ENCODE assay signal across 17 cellular contexts in the genomic region with DNA sequence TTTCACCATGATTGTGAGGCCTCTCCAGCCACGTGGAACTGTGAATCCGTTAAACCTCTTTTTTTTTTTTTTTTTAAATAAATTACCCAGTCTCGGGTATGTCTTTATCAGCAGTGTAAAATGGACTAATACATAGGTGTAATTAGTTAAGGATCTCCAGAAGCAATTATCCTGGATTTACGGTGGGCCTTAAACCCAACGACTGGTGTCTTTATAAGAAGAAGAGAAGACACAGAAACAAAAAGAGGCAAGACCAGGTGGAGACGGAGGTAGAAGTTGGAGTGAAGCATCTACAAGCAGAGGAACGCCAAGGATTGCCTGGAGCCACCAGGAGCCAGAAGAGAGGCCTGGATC.
DNase-seq lines count a peak whose midpoint lies in the region; ATAC-seq and TF ChIP-seq lines count a peak whose summit lies in the region.
"Had no signal": no experiment of that assay in that cellular context is flagged by ENCODE, and none has a peak within 500 bp of the region (broad histone marks: within the 10 kb centered on the region; RNA-seq: fewer than 3 reads in every experiment).

No MANE protein-coding gene starts in this region.

- TF ChIP-seq POLR2A in thyroid gland (IDR thresholded peaks at IDR 0.05) = no peak

- in situ Hi-C loops in Panc1 (cut with HindIII; ENCODE audit: low pct_unique_long_range_greater_than_20kb, low sequenced_read_pairs) = no loop called here

- intact Hi-C loops in Panc1 (cut with micrococcal nuclease; ENCODE audit: unreplicated experiment) (no loop called here), thyroid gland (cut with DNase I) (no loop called here)

- H3K4me2 ChIP-seq in DND-41 (ENCODE audit: insufficient read depth, low read length) = peak overlapping the region; percentile 46; the same call in 1 of the 2 replicates
- H3K4me2 ChIP-seq: BLaER1 had no signal

- H3K79me2 ChIP-seq in DND-41 (ENCODE audit: insufficient read depth, low read length) = no peaks in the 10 kb centered on the region

- no peak for TF ChIP-seq CTCF in DND-41 (IDR thresholded peaks at IDR 0.05; ENCODE audit: borderline replicate concordance, extremely low read depth, low read length, poor library complexity, severe bottlenecking)
- no peak for TF ChIP-seq CTCF in Panc1 (IDR thresholded peaks at IDR 0.05)
- no peak for TF ChIP-seq CTCF in neural crest cell (conservative IDR thresholded peaks at IDR 0.05)
- TF ChIP-seq CTCF in thyroid gland (IDR thresholded peaks at IDR 0.05) = no peak

- no peak overlapping the region for H2AFZ ChIP-seq in DND-41 (ENCODE audit: low read depth, low read length)

- H3K27me3 ChIP-seq in DND-41 (ENCODE audit: insufficient read depth, low read length, poor library complexity) = no peaks in the 10 kb centered on the region
- H3K27me3 ChIP-seq in Panc1 (ENCODE audit: control insufficient read depth, insufficient read depth, low read length) = no peaks in the 10 kb centered on the region
- no peaks in the 10 kb centered on the region for H3K27me3 ChIP-seq in thyroid gland
- H3K27me3 ChIP-seq: BLaER1 had no signal

- peaks cover 2% of the 10 kb centered on the region for H3K4me1 Mint-ChIP-seq in neural crest cell
- H3K4me1 Mint-ChIP-seq: CD8-positive, alpha-beta memory T cell had no signal

- H3K36me3 Mint-ChIP-seq in neural crest cell (ENCODE audit: low read depth) = no peaks in the 10 kb centered on the region
- H3K36me3 Mint-ChIP-seq: CD14-positive monocyte; CD8-positive, alpha-beta memory T cell had no signal

- no peaks in the 10 kb centered on the region for H3K9me3 ChIP-seq in DND-41 (ENCODE audit: insufficient read depth, low read length, severe bottlenecking)
- H3K9me3 ChIP-seq in Panc1 (ENCODE audit: control insufficient read depth, insufficient read depth, low read depth, low read length) = no peaks in the 10 kb centered on the region
- no peaks in the 10 kb centered on the region for H3K9me3 ChIP-seq in thyroid gland
- H3K9me3 ChIP-seq: BLaER1, HAP-1 had no signal

- peak overlapping the region; percentile 86 for H3K27ac ChIP-seq in DND-41 (ENCODE audit: low read length)
- H3K27ac ChIP-seq in Panc1 (ENCODE audit: low read length) = peak overlapping the region; percentile 64; the same call in 1 of the 2 replicates
- H3K27ac ChIP-seq in thyroid gland = no peak overlapping the region
- H3K27ac ChIP-seq: BLaER1 had no signal

- DNase-seq in DND-41 (no peak), Panc1 (ENCODE audit: low read depth, low spot score) (no peak), neural crest cell (ENCODE audit: low read depth, low spot score) (no peak), thyroid gland (no peak), foreskin melanocyte (no peak), COLO668 (lab: John Stamatoyannopoulos, UW; ENCODE audit: unreplicated experiment) (no peak)
- DNase-seq: Calu3; CD4-positive, alpha-beta T cell; CD8-positive, alpha-beta memory T cell; COR-L47; DMS53; DMS79 treated with DMSO at 0.1 percent for 48 hours; GOT3; HFFc6 had no signal

- H3K4me1 ChIP-seq in DND-41 (ENCODE audit: insufficient read depth, low read length) (peaks cover 35% of the 10 kb centered on the region), Panc1 (ENCODE audit: control insufficient read depth, insufficient read depth, low read length) (peaks cover 10% of the 10 kb centered on the region), thyroid gland (peaks cover 2 to 5% of the 10 kb centered on the region in 2 donors)

- no peaks in the 10 kb centered on the region for H3K9me3 Mint-ChIP-seq in neural crest cell
- H3K9me3 Mint-ChIP-seq: CD4-positive, alpha-beta T cell; CD8-positive, alpha-beta memory T cell; HFFc6 had no signal

- CTCF ChIA-PET in Panc1 (lab: Charles Lee) = no interaction called here

- 81 to 89% methylated on average over 7 of the region's 7 CpGs for WGBS in thyroid gland, 2 donors

- no TSS peak for BruUV-seq in Panc1 (replicated peaks; lab: Mats Ljungman, UMichigan)

- H3K4me3 ChIP-seq in DND-41 (ENCODE audit: low read depth in 1 of 2, low read length in 2 of 2) (no peak overlapping the region), Panc1 (ENCODE audit: low read depth in 2 of 2, low read length in 2 of 2) (no peak overlapping the region), thyroid gland (replicated peaks in 1 of 3) (no peak overlapping the region)
- H3K4me3 ChIP-seq: BLaER1, HAP-1 had no signal

- no peak overlapping the region for H3K4me3 Mint-ChIP-seq in neural crest cell
- H3K4me3 Mint-ChIP-seq: CD4-positive, alpha-beta T cell; HFFc6 had no signal

- H3K9ac ChIP-seq in DND-41 (ENCODE audit: low read depth, low read length) = no peak overlapping the region; the same call in 1 of the 2 replicates
- H3K9ac ChIP-seq: BLaER1 had no signal

- H4K20me1 ChIP-seq in DND-41 (ENCODE audit: insufficient read depth, low read length) = no peaks in the 10 kb centered on the region
- H4K20me1 ChIP-seq: BLaER1 had no signal

- POLR2A ChIA-PET in Panc1 (lab: Charles Lee) = no interaction called here

- ATAC-seq in DND-41 (ENCODE audit: insufficient read depth, low read depth) (no peak), Panc1 (no peak)

- no peaks in the 10 kb centered on the region for H3K27me3 Mint-ChIP-seq in neural crest cell (ENCODE audit: low read depth)
- H3K27me3 Mint-ChIP-seq: CD4-positive, alpha-beta T cell; CD8-positive, alpha-beta memory T cell had no signal

- H3K36me3 ChIP-seq in DND-41 (ENCODE audit: insufficient read depth, low read length) (no peaks in the 10 kb centered on the region), Panc1 (ENCODE audit: control insufficient read depth, insufficient read depth, low read length) (no peaks in the 10 kb centered on the region), thyroid gland (no peaks in the 10 kb centered on the region)
- H3K36me3 ChIP-seq: BLaER1, HAP-1 had no signal

- H3K27ac Mint-ChIP-seq in neural crest cell (ENCODE audit: unreplicated experiment) = peak overlapping the region; percentile 8
- H3K27ac Mint-ChIP-seq: CD4-positive, alpha-beta T cell; CD8-positive, alpha-beta memory T cell; HFFc6 had no signal

Comparison
In these comparisons a context has a peak if more than half of its experiments do, and no peak if none do; other contexts are left out.
1. H3K27ac ChIP-seq: peak in DND-41 (single experiment) and Panc1 (single experiment); none in thyroid gland (0 of 3).